ENCODE assay signal across 7 cellular contexts in the genomic region with DNA sequence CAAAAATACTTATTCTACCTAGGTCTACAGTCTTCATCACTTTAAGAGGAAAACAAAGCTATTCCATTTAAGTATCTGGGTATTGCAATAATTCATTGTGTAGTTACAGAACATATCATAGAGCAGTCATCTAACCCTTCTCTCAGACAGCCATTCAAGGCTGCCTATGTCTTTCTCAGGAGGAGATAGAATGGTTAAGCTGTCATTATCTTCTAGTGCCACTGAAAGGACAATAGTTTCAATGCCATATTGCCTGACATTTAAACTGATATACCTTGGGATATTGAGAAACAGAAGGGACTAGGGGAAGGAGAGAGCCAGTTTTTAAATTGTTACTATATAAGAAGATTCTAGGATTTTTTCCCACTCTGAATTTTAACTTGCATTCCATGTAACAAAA.
"Had no signal": no experiment of that assay in that cellular context is flagged by ENCODE, and none has a peak within 500 bp of the region (broad histone marks: within the 10 kb centered on the region; RNA-seq: fewer than 3 reads in every experiment).

No MANE protein-coding gene starts in this region.

- H3K27ac Mint-ChIP-seq: IgD-negative memory B cell had no signal

- ATAC-seq: HepG2, K562 had no signal

- H3K4me3 ChIP-seq: K562 had no signal

- FAIRE-seq: HepG2, HTR-8/SVneo, K562 had no signal

- DNase-seq: IMR-90, KBM-7 had no signal

- H3K27ac ChIP-seq: HL-60 had no signal

- H3K4me3 Mint-ChIP-seq: IgD-negative memory B cell had no signal

- H3K27me3 Mint-ChIP-seq: IgD-negative memory B cell had no signal

- H3K4me1 Mint-ChIP-seq: IgD-negative memory B cell had no signal
